In genomic region chr14:30983858-30984257, GRCh38 we compare ENCODE assay signal across 7 cellular contexts.
"Had no signal": no experiment of that assay in that cellular context is flagged by ENCODE, and none has a peak within 500 bp of the region (broad histone marks: within the 10 kb centered on the region; RNA-seq: fewer than 3 reads in every experiment).

No MANE protein-coding gene starts in this region.

- DNase-seq: GDM1, GF-D8 had no signal

- H3K4me3 ChIP-seq: GM12878 had no signal

- FAIRE-seq: GM12878, GM12891, GM12892, GM18507, GM19239 had no signal

- ATAC-seq: GM12878 had no signal
